In genomic region chr2:96887419-96888081, GRCh38 we compare ENCODE assay signal across 1 cellular context.
A peak's percentile ranks its signal among the peaks of the same experiment; 100 is the strongest.
TF ChIP-seq lines count a peak whose summit lies in the region.

No MANE protein-coding gene starts in this region.

TF ChIP-seq in K562, 482 proteins besides CTCF, POLR2A, EP300 and RAD21:
- TF ChIP-seq DLX4 (CRISPR knock-in tag; IDR thresholded peaks at IDR 0.05) (no peak), RBFOX2 (IDR thresholded peaks at IDR 0.05; ENCODE audit: low read depth, low read length) (peak; percentile 36; the same call in 1 of the 2 replicates)
TF ChIP-seq in K562: peak in this region for 1.
